In the genomic region with DNA sequence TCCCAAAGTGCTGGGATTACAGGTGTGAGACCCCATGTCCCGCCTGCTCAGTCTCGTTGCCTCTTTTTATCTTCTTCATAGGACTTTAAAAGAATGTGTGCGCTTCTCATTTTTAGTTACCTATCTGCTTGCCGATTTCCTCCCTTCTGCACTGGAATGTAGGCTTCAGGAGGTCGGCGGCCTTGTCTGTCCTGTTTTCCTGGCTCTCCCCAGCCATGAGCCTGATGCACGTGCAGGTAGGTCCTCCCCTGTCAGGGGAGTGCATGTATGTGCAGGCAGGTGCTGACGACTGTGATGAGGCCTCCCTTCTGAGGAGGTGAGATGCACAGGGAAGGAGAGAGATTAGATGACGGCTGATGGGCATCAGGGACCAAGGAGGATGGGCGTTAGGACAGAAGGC, we compare ENCODE assay signal across 2 cellular contexts.
TF ChIP-seq lines count a peak whose summit lies in the region.

No MANE protein-coding gene starts in this region.

TF ChIP-seq in IMR-90, 13 proteins besides CTCF, POLR2A, EP300 and RAD21:
- no peak for TF ChIP-seq RFX5 (IDR thresholded peaks at IDR 0.05; ENCODE audit: low read depth, low read length)
- no peak for TF ChIP-seq MAFK (IDR thresholded peaks at IDR 0.05; ENCODE audit: low read depth, low read length)
- TF ChIP-seq RCOR1 (IDR thresholded peaks at IDR 0.05; ENCODE audit: insufficient replicate concordance, low read length): no peak
- no peak for TF ChIP-seq BHLHE40 (IDR thresholded peaks at IDR 0.05; ENCODE audit: low read depth, low read length)
- TF ChIP-seq FOS (IDR thresholded peaks at IDR 0.05; ENCODE audit: low read depth, low read length): no peak
- TF ChIP-seq, protein P1, sequence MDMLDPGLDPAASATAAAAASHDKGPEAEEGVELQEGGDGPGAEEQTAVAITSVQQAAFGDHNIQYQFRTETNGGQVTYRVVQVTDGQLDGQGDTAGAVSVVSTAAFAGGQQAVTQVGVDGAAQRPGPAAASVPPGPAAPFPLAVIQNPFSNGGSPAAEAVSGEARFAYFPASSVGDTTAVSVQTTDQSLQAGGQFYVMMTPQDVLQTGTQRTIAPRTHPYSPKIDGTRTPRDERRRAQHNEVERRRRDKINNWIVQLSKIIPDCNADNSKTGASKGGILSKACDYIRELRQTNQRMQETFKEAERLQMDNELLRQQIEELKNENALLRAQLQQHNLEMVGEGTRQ (IDR thresholded peaks at IDR 0.05; ENCODE audit: low read depth, low read length): no peak
- no peak for TF ChIP-seq MAZ (IDR thresholded peaks at IDR 0.05; ENCODE audit: borderline replicate concordance, low read depth, low read length)
- TF ChIP-seq, protein P2, sequence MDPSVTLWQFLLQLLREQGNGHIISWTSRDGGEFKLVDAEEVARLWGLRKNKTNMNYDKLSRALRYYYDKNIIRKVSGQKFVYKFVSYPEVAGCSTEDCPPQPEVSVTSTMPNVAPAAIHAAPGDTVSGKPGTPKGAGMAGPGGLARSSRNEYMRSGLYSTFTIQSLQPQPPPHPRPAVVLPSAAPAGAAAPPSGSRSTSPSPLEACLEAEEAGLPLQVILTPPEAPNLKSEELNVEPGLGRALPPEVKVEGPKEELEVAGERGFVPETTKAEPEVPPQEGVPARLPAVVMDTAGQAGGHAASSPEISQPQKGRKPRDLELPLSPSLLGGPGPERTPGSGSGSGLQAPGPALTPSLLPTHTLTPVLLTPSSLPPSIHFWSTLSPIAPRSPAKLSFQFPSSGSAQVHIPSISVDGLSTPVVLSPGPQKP (IDR thresholded peaks at IDR 0.05; ENCODE audit: borderline replicate concordance, low read depth, low read length): no peak

TF ChIP-seq in WTC11, 78 proteins besides CTCF, POLR2A, EP300 and RAD21:
- TF ChIP-seq SOX15 (CRISPR knock-in tag; IDR thresholded peaks at IDR 0.05) (no peak), RELA (CRISPR knock-in tag; IDR thresholded peaks at IDR 0.05; ENCODE audit: borderline replicate concordance) (no peak), ZNF416 (CRISPR knock-in tag; IDR thresholded peaks at IDR 0.05) (no peak), TEAD4 (CRISPR knock-in tag; IDR thresholded peaks at IDR 0.05) (no peak), FOXP1 (CRISPR knock-in tag; IDR thresholded peaks at IDR 0.05; ENCODE audit: borderline replicate concordance) (no peak), ESRRA (CRISPR knock-in tag; IDR thresholded peaks at IDR 0.05; ENCODE audit: borderline replicate concordance) (no peak)
- TF ChIP-seq, protein P3, sequence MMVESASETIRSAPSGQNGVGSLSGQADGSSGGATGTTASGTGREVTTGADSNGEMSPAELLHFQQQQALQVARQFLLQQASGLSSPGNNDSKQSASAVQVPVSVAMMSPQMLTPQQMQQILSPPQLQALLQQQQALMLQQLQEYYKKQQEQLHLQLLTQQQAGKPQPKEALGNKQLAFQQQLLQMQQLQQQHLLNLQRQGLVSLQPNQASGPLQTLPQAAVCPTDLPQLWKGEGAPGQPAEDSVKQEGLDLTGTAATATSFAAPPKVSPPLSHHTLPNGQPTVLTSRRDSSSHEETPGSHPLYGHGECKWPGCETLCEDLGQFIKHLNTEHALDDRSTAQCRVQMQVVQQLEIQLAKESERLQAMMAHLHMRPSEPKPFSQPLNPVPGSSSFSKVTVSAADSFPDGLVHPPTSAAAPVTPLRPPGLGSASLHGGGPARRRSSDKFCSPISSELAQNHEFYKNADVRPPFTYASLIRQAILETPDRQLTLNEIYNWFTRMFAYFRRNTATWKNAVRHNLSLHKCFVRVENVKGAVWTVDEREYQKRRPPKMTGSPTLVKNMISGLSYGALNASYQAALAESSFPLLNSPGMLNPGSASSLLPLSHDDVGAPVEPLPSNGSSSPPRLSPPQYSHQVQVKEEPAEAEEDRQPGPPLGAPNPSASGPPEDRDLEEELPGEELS (CRISPR knock-in tag; IDR thresholded peaks at IDR 0.05): no peak
- TF ChIP-seq, protein P4, sequence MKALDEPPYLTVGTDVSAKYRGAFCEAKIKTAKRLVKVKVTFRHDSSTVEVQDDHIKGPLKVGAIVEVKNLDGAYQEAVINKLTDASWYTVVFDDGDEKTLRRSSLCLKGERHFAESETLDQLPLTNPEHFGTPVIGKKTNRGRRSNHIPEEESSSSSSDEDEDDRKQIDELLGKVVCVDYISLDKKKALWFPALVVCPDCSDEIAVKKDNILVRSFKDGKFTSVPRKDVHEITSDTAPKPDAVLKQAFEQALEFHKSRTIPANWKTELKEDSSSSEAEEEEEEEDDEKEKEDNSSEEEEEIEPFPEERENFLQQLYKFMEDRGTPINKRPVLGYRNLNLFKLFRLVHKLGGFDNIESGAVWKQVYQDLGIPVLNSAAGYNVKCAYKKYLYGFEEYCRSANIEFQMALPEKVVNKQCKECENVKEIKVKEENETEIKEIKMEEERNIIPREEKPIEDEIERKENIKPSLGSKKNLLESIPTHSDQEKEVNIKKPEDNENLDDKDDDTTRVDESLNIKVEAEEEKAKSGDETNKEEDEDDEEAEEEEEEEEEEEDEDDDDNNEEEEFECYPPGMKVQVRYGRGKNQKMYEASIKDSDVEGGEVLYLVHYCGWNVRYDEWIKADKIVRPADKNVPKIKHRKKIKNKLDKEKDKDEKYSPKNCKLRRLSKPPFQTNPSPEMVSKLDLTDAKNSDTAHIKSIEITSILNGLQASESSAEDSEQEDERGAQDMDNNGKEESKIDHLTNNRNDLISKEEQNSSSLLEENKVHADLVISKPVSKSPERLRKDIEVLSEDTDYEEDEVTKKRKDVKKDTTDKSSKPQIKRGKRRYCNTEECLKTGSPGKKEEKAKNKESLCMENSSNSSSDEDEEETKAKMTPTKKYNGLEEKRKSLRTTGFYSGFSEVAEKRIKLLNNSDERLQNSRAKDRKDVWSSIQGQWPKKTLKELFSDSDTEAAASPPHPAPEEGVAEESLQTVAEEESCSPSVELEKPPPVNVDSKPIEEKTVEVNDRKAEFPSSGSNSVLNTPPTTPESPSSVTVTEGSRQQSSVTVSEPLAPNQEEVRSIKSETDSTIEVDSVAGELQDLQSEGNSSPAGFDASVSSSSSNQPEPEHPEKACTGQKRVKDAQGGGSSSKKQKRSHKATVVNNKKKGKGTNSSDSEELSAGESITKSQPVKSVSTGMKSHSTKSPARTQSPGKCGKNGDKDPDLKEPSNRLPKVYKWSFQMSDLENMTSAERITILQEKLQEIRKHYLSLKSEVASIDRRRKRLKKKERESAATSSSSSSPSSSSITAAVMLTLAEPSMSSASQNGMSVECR (CRISPR knock-in tag; IDR thresholded peaks at IDR 0.05; ENCODE audit: borderline replicate concordance): no peak
- TF ChIP-seq, protein P5, sequence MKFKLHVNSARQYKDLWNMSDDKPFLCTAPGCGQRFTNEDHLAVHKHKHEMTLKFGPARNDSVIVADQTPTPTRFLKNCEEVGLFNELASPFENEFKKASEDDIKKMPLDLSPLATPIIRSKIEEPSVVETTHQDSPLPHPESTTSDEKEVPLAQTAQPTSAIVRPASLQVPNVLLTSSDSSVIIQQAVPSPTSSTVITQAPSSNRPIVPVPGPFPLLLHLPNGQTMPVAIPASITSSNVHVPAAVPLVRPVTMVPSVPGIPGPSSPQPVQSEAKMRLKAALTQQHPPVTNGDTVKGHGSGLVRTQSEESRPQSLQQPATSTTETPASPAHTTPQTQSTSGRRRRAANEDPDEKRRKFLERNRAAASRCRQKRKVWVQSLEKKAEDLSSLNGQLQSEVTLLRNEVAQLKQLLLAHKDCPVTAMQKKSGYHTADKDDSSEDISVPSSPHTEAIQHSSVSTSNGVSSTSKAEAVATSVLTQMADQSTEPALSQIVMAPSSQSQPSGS (CRISPR knock-in tag; IDR thresholded peaks at IDR 0.05; ENCODE audit: borderline replicate concordance, low read depth): no peak
- TF ChIP-seq, protein P6, sequence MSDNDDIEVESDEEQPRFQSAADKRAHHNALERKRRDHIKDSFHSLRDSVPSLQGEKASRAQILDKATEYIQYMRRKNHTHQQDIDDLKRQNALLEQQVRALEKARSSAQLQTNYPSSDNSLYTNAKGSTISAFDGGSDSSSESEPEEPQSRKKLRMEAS (CRISPR knock-in tag; IDR thresholded peaks at IDR 0.05): no peak
- TF ChIP-seq, protein P7, sequence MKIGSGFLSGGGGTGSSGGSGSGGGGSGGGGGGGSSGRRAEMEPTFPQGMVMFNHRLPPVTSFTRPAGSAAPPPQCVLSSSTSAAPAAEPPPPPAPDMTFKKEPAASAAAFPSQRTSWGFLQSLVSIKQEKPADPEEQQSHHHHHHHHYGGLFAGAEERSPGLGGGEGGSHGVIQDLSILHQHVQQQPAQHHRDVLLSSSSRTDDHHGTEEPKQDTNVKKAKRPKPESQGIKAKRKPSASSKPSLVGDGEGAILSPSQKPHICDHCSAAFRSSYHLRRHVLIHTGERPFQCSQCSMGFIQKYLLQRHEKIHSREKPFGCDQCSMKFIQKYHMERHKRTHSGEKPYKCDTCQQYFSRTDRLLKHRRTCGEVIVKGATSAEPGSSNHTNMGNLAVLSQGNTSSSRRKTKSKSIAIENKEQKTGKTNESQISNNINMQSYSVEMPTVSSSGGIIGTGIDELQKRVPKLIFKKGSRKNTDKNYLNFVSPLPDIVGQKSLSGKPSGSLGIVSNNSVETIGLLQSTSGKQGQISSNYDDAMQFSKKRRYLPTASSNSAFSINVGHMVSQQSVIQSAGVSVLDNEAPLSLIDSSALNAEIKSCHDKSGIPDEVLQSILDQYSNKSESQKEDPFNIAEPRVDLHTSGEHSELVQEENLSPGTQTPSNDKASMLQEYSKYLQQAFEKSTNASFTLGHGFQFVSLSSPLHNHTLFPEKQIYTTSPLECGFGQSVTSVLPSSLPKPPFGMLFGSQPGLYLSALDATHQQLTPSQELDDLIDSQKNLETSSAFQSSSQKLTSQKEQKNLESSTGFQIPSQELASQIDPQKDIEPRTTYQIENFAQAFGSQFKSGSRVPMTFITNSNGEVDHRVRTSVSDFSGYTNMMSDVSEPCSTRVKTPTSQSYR (CRISPR knock-in tag; IDR thresholded peaks at IDR 0.05): no peak
- TF ChIP-seq, protein P8, sequence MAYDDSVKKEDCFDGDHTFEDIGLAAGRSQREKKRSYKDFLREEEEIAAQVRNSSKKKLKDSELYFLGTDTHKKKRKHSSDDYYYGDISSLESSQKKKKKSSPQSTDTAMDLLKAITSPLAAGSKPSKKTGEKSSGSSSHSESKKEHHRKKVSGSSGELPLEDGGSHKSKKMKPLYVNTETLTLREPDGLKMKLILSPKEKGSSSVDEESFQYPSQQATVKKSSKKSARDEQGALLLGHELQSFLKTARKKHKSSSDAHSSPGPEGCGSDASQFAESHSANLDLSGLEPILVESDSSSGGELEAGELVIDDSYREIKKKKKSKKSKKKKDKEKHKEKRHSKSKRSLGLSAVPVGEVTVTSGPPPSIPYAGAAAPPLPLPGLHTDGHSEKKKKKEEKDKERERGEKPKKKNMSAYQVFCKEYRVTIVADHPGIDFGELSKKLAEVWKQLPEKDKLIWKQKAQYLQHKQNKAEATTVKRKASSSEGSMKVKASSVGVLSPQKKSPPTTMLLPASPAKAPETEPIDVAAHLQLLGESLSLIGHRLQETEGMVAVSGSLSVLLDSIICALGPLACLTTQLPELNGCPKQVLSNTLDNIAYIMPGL (CRISPR knock-in tag; IDR thresholded peaks at IDR 0.05): no peak
